ENCODE assay signal across 8 cellular contexts in genomic region chr12:50868881-50869280, GRCh38. TPM values are rescaled to one million over a fixed set of nuclear protein-coding genes. Genes with fewer than 3 reads are reported as not detected.
"Had no signal": no experiment of that assay in that cellular context is flagged by ENCODE, and none has a peak within 500 bp of the region (broad histone marks: within the 10 kb centered on the region; RNA-seq: fewer than 3 reads in every experiment).

No MANE protein-coding gene starts in this region.

RNA-seq across cellular contexts. Expression of gene TMPRSS12, which starts 26.2 kb away (rescaled TPM):
- total RNA-seq: HT-29, IMR-90, K562, M059J, OCI-LY7, PC-3, SK-MEL-5 had no signal
- polyA plus RNA-seq: IMR-90, SK-N-SH had no signal
